9 cellular contexts compared by ENCODE assay signal in the genomic region with DNA sequence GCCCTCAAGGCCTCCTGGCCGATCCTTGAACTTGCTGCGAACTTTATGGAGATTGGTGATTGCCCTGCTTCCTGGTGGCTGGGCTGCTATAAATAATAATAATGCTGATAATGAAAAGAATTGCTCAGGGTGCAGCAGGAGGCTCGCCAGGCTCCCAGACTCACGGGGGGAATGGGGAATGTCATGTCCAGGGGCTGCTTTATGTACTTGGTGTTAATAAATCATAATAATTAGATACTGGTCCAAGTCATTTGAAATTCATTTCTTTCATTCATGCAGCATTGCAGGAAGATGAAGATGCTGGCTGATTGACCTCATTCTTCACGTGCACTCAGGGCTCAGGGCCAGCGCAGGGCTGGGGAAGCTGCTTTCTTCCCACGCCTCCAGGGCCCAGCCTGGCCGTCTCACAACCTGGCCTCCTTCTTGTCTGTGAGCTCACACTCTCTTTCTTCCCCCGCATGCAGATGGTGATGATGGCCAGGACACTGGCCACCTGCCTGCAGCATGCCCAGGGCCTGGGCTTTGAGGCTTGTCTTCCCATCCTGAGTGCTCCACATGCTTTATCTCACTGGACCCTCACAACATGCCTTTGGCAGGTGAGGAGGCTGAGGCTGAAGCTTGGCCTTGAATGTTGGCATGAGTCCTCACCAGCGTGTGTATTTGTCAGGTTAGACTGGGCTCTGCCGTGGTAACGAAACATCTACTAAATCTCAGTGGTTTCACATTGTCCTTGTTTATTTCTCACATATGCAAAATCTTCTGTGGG.
DNase-seq lines count a peak whose midpoint lies in the region; ATAC-seq, FAIRE-seq and TF ChIP-seq lines count a peak whose summit lies in the region.
"Had no signal": no experiment of that assay in that cellular context is flagged by ENCODE, and none has a peak within 500 bp of the region (broad histone marks: within the 10 kb centered on the region; RNA-seq: fewer than 3 reads in every experiment).

No MANE protein-coding gene starts in this region.

- H2AFZ ChIP-seq in GM12878 (ENCODE audit: control insufficient read depth, low read depth, low read length): no peak overlapping the region

- WGBS in GM12878 (ENCODE audit: insufficient coverage, insufficient replicate concordance, low lambda C conversion rate, missing lambda C conversion rate): 47% methylated on average over 12 of the region's 12 CpGs
- WGBS in ovary, 3 donors: 11 to 22% (median 21%) methylated on average over 12 of the region's 12 CpGs
- WGBS in spleen, 5 donors: 64 to 71% (median 66%) methylated on average over 12 of the region's 12 CpGs

- no peaks in the 10 kb centered on the region for H3K36me3 ChIP-seq in GM12878 (ENCODE audit: control insufficient read depth in 2 of 2, insufficient read depth in 2 of 2, low read length in 1 of 2)
- H3K36me3 ChIP-seq in ovary: no peaks in the 10 kb centered on the region
- no peaks in the 10 kb centered on the region for H3K36me3 ChIP-seq in spleen

- H3K4me3 ChIP-seq in GM12878: no peak overlapping the region
- H3K4me3 ChIP-seq in ovary: no peak overlapping the region
- H3K4me3 ChIP-seq in spleen: no peak overlapping the region

- H3K4me2 ChIP-seq in GM12878 (ENCODE audit: control insufficient read depth, insufficient read depth): no peak overlapping the region; the same call in 1 of the 2 replicates

- FAIRE-seq in GM12878 (lab: Jason Lieb, UNC): no peak
- FAIRE-seq: G401.6 had no signal

- H3K4me1 ChIP-seq in GM12878 (ENCODE audit: control insufficient read depth, insufficient read depth, low read length) (peaks cover 16% of the 10 kb centered on the region), ovary (ENCODE audit: insufficient read depth) (peaks cover 6% of the 10 kb centered on the region), spleen (peaks cover 16 to 40% (median 29%) of the 10 kb centered on the region in 6 donors)

- no peak for TF ChIP-seq EP300 in GM12878 (IDR thresholded peaks at IDR 0.05; ENCODE audit: borderline replicate concordance in 1 of 2, control insufficient read depth in 1 of 2, low read depth in 2 of 2, low read length in 2 of 2)
- TF ChIP-seq EP300 in ovary (IDR thresholded peaks at IDR 0.05): no peak

- TF ChIP-seq POLR2A in GM12878 (IDR thresholded peaks at IDR 0.05; ENCODE audit: low read depth, low read length) (no peak), ovary (IDR thresholded peaks at IDR 0.05) (no peak), spleen (IDR thresholded peaks at IDR 0.05) (no peak)

- no peaks in the 10 kb centered on the region for H3K9me3 ChIP-seq in GM12878 (replicated peaks; ENCODE audit: control insufficient read depth, insufficient read depth, low read length)
- no peaks in the 10 kb centered on the region for H3K9me3 ChIP-seq in ovary
- H3K9me3 ChIP-seq in spleen: no peaks in the 10 kb centered on the region

- no peak overlapping the region for H3K9ac ChIP-seq in GM12878 (ENCODE audit: control insufficient read depth, insufficient read depth, low read length)

- H4K20me1 ChIP-seq in GM12878 (ENCODE audit: control insufficient read depth, insufficient read depth): no peaks in the 10 kb centered on the region

- no peak for TF ChIP-seq RAD21 in GM12878 (IDR thresholded peaks at IDR 0.05; ENCODE audit: insufficient read depth, low read depth, low read length)

- DNase-seq in GM12878 (ENCODE audit: low read depth, low spot score) (no peak), ovary (peak; percentile 78 to 91 (median 82)), DMS153 treated with DMSO at 0.1 percent for 48 hours (lab: John Stamatoyannopoulos, UW; ENCODE audit: unreplicated experiment) (no peak), GOT3 (lab: John Stamatoyannopoulos, UW) (no peak), spleen (no peak)

- in situ Hi-C loops in GM12878 (cut with MboI): no loop called here

- CTCF ChIA-PET in GM12878 (lab: Yijun Ruan, JAX): interaction anchor here (0.6 kb wide), 1 partner anchor 8 kb away, joined by 3 read pairs; no protein-coding TSS in a partner anchor

- RAD21 ChIA-PET in GM12878 (lab: Charles Lee; ENCODE audit: unreplicated experiment): no interaction called here

- peak; percentile 62 for ATAC-seq in GM18520 (IDR thresholded peaks at IDR 0.05; ENCODE audit: unreplicated experiment)
- ATAC-seq in HG02870 (IDR thresholded peaks at IDR 0.05; ENCODE audit: unreplicated experiment): peak; percentile 93
- ATAC-seq in GM12878: peak; percentile 37
- ATAC-seq in HG03108 (IDR thresholded peaks at IDR 0.05; ENCODE audit: unreplicated experiment): no peak

- SMC1A ChIA-PET in GM12878 (lab: Charles Lee; ENCODE audit: uncharacterized antibody, unreplicated experiment): no interaction called here

- no peak for TF ChIP-seq CTCF in GM12878 (IDR thresholded peaks at IDR 0.05 in 2 of 3, conservative IDR thresholded peaks at IDR 0.05 in 1 of 3; ENCODE audit: control insufficient read depth in 2 of 3, extremely low read depth in 1 of 3, insufficient read depth in 1 of 3, low read depth in 3 of 3, low read length in 3 of 3)
- TF ChIP-seq CTCF in ovary (IDR thresholded peaks at IDR 0.05): no peak
- TF ChIP-seq CTCF in spleen (IDR thresholded peaks at IDR 0.05 in 8 of 11, conservative IDR thresholded peaks at IDR 0.05 in 3 of 11): no peak

- H3K27me3 ChIP-seq in GM12878 (replicated peaks in 1 of 2; ENCODE audit: control insufficient read depth in 2 of 2, insufficient read depth in 2 of 2, low read length in 1 of 2) (no peaks in the 10 kb centered on the region; a peak in 1 of 4 replicates), ovary (no peaks in the 10 kb centered on the region), spleen (replicated peaks in 1 of 7) (no peaks in the 10 kb centered on the region)

- POLR2A ChIA-PET in GM12878 (lab: Charles Lee): no interaction called here

- H3K27ac ChIP-seq in GM12878 (ENCODE audit: control insufficient read depth, insufficient read depth) (no peak overlapping the region), ovary (peak overlapping the region in 1 of 2 donors; percentile 24), spleen (peak overlapping the region in 3 of 8 donors; percentile 12 to 32 (median 14))

- no TSS peak for BruUV-seq in GM12878 (replicated peaks; lab: Mats Ljungman, UMichigan)

- intact Hi-C loops in GM12878 (cut with micrococcal nuclease; ENCODE audit: unreplicated experiment) (no loop called here), ovary (cut with DNase I) (no loop called here), spleen (cut with DNase I; ENCODE audit: low total_unique reads) (no loop called here)

- no peaks in the 10 kb centered on the region for H3K79me2 ChIP-seq in GM12878 (ENCODE audit: control insufficient read depth, insufficient read depth, low read length)

TF ChIP-seq in GM12878, 131 proteins besides CTCF, POLR2A, EP300 and RAD21:
- TF ChIP-seq POLR2AphosphoS5 (IDR thresholded peaks at IDR 0.05; ENCODE audit: low read length) (no peak), BHLHE40 (IDR thresholded peaks at IDR 0.05; ENCODE audit: borderline replicate concordance in 1 of 2, low read depth in 2 of 2, low read length in 1 of 2) (peak in 1 of 2 experiments; percentile 27; a peak in 1 of 4 replicates), POU2F2 (IDR thresholded peaks at IDR 0.05; ENCODE audit: borderline replicate concordance, low read depth, low read length) (peak; percentile 59; the same call in 1 of the 3 replicates)
TF ChIP-seq in GM12878: peak in this region for 2.

Comparison
In these comparisons a context has a peak if more than half of its experiments do, and no peak if none do; other contexts are left out.
1. DNase-seq: peak in ovary (5 of 5); none in GM12878 (single experiment), DMS153 treated with DMSO at 0.1 percent for 48 hours (single experiment), GOT3 (single experiment) and spleen (single experiment).